Comparison of ENCODE assay signal across 8 cellular contexts in genomic region chr12:90253674-90254181, GRCh38.
DNase-seq lines count a peak whose midpoint lies in the region; ATAC-seq, FAIRE-seq and TF ChIP-seq lines count a peak whose summit lies in the region.

No MANE protein-coding gene starts in this region.

- H3K9me3 ChIP-seq in BLaER1 treated with 17β-estradiol and CSF1 and Interleukin-3, amounts not matched to agents 10 nM and 100 nM (replicated peaks in 1 of 11), result no peaks in the 10 kb centered on the region
- no peaks in the 10 kb centered on the region for H3K9me3 ChIP-seq in pancreas

- ATAC-seq in GM18861 (IDR thresholded peaks at IDR 0.05; ENCODE audit: unreplicated experiment) (peak; percentile 99), HG02981 (IDR thresholded peaks at IDR 0.05; ENCODE audit: unreplicated experiment) (peak; percentile 99), pancreas (peak; percentile 72 to 94 (median 87))

- H3K36me3 ChIP-seq in BLaER1 treated with 17β-estradiol and CSF1 and Interleukin-3, amounts not matched to agents 10 nM and 100 nM, result no peaks in the 10 kb centered on the region
- no peaks in the 10 kb centered on the region for H3K36me3 ChIP-seq in pancreas

- peaks cover 22 to 54% (median 36%) of the 10 kb centered on the region in 10 experiments for H3K4me1 ChIP-seq in BLaER1 treated with 17β-estradiol and CSF1 and Interleukin-3, amounts not matched to agents 10 nM and 100 nM
- no peaks in the 10 kb centered on the region for H3K4me1 ChIP-seq in pancreas

- H3K4me3 ChIP-seq in BLaER1 treated with 17β-estradiol and CSF1 and Interleukin-3, amounts not matched to agents 10 nM and 100 nM, result no peak overlapping the region
- H3K4me3 ChIP-seq in pancreas, result no peak overlapping the region

- H3K27ac ChIP-seq in BLaER1 treated with 17β-estradiol and CSF1 and Interleukin-3, amounts not matched to agents 10 nM and 100 nM, result peak overlapping the region; percentile 67 to 82 (median 78); a peak in 21 of 22 replicates
- H3K27ac ChIP-seq in pancreas, result no peak overlapping the region

- no peak for TF ChIP-seq CTCF in pancreas (IDR thresholded peaks at IDR 0.05)

- DNase-seq in NCI-H510A (lab: John Stamatoyannopoulos, UW) (peak; percentile 18), fibroblast of gingiva (ENCODE audit: low read depth) (peak; percentile 10), pancreas (peak in 4 of 6 donors; percentile 26 to 55 (median 46))
- DNase-seq in activated CD8-positive, alpha-beta memory T cell treated with anti-CD3 and anti-CD28 coated beads for 4 hours (ENCODE audit: low read depth in 2 of 2), result peak; percentile 7 to 14
- DNase-seq in effector CD8-positive, alpha-beta T cell (lab: John Stamatoyannopoulos, UW), result no peak

- no peaks in the 10 kb centered on the region for H4K20me1 ChIP-seq in BLaER1 treated with 17β-estradiol and CSF1 and Interleukin-3, amounts not matched to agents 10 nM and 100 nM

- FAIRE-seq in pancreas (lab: Jason Lieb, UNC), result no peak

- H3K27me3 ChIP-seq in BLaER1 treated with 17β-estradiol and CSF1 and Interleukin-3, amounts not matched to agents 10 nM and 100 nM, result no peaks in the 10 kb centered on the region
- H3K27me3 ChIP-seq in pancreas, result no peaks in the 10 kb centered on the region

- peak overlapping the region in 10 of 11 experiments; percentile 27 to 61 (median 48); a peak in 16 of 22 replicates for H3K9ac ChIP-seq in BLaER1 treated with 17β-estradiol and CSF1 and Interleukin-3, amounts not matched to agents 10 nM and 100 nM

- 24 to 29% methylated on average over 8 of the region's 8 CpGs for WGBS in pancreas, 2 donors

- intact Hi-C loops in pancreas (cut with DNase I), result no loop called here

- peak overlapping the region; percentile 40 to 86 (median 78) for H3K4me2 ChIP-seq in BLaER1 treated with 17β-estradiol and CSF1 and Interleukin-3, amounts not matched to agents 10 nM and 100 nM

Comparison
In these comparisons a context has a peak if more than half of its experiments do, and no peak if none do; other contexts are left out.
1. H3K27ac ChIP-seq: peak in BLaER1 treated with 17β-estradiol and CSF1 and Interleukin-3, amounts not matched to agents 10 nM and 100 nM (11 of 11); none in pancreas (0 of 4).
2. Peak in every context shown above with its lines, with median percentiles within 50 percentile points of each other: ATAC-seq.